ENCODE assay signal across 9 cellular contexts in the genomic region with DNA sequence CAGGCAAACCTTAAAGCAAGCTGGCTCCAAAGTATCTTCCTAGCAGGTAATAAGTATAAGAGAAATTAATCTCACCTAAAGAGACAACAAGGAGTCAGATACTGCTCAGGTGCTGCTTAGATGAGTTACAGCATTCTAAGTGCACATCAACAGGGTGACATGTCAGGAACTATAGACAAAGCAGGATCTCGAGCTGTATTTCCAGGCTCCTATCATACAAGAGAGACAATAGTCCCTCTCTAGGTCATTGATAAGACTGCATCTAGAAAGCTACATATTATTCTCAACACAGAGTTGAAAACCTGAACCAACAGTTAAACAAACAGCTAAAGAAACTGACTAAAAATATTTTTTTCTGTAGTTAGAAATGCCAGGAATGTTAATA. TPM values are rescaled to one million over a fixed set of nuclear protein-coding genes. Genes with fewer than 3 reads are reported as not detected.
A peak's percentile ranks its signal among the peaks of the same experiment; 100 is the strongest.
DNase-seq lines count a peak whose midpoint lies in the region; FAIRE-seq and TF ChIP-seq lines count a peak whose summit lies in the region.
"Had no signal": no experiment of that assay in that cellular context is flagged by ENCODE, and none has a peak within 500 bp of the region (broad histone marks: within the 10 kb centered on the region; RNA-seq: fewer than 3 reads in every experiment).

No MANE protein-coding gene starts in this region.

- peak overlapping the region; percentile 67 for H3K27ac ChIP-seq in substantia nigra (ENCODE audit: low read depth, low read length, poor library complexity, severe bottlenecking)

- peak; percentile 42 for FAIRE-seq in frontal cortex (lab: Jason Lieb, UNC)
- FAIRE-seq in GM12892 (lab: Jason Lieb, UNC) = no peak
- FAIRE-seq: colon had no signal

- no peak for TF ChIP-seq POLR2A in GM12892 (IDR thresholded peaks at IDR 0.05; ENCODE audit: low read depth, low read length)

- peak; percentile 45 for DNase-seq in NCI-H2171 treated with DMSO at 0.1 percent for 48 hours (lab: John Stamatoyannopoulos, UW)
- no peak for DNase-seq in NCI-H2171 (lab: John Stamatoyannopoulos, UW)
- peak; percentile 62 for DNase-seq in RKO (ENCODE audit: low spot score)
- DNase-seq in frontal cortex (ENCODE audit: low spot score in 2 of 2) = no peak
- peak in 1 of 49 donors; percentile 13 for DNase-seq in substantia nigra (lab: John Stamatoyannopoulos, UW)
- no peak for DNase-seq in activated CD4-positive, alpha-beta T cell treated with anti-CD3 and anti-CD28 coated beads for 48 hours
- DNase-seq in NCI-H1048 (lab: John Stamatoyannopoulos, UW) = no peak
- DNase-seq in GM12892 (ENCODE audit: insufficient read length) = no peak

RNA-seq across cellular contexts. Expression of gene PTPRK, which starts 3.9 kb away (rescaled TPM):
- total RNA-seq in frontal cortex = 179 TPM
- 0.28 TPM for polyA plus RNA-seq in GM12892 (2012; ENCODE audit: missing spikeins)

Comparison
In these comparisons a context has a peak if more than half of its experiments do, and no peak if none do; other contexts are left out.
1. DNase-seq: peak in NCI-H2171 treated with DMSO at 0.1 percent for 48 hours (single experiment) and RKO (single experiment); none in NCI-H2171 (single experiment), frontal cortex (0 of 2), activated CD4-positive, alpha-beta T cell treated with anti-CD3 and anti-CD28 coated beads for 48 hours (single experiment), NCI-H1048 (single experiment) and GM12892 (single experiment).